8 cellular contexts compared by ENCODE assay signal in genomic region chr9:37290881-37291485, GRCh38.
DNase-seq lines count a peak whose midpoint lies in the region; ATAC-seq and TF ChIP-seq lines count a peak whose summit lies in the region.

No MANE protein-coding gene starts in this region.

- TF ChIP-seq CTCF in natural killer cell (IDR thresholded peaks at IDR 0.05): no peak
- TF ChIP-seq CTCF in RWPE2 (IDR thresholded peaks at IDR 0.05; ENCODE audit: poor library complexity, severe bottlenecking): no peak

- H3K36me3 ChIP-seq in RWPE2 (ENCODE audit: low read depth) (no peaks in the 10 kb centered on the region), H7 (replicated peaks; ENCODE audit: control insufficient read depth, insufficient read depth, low read length) (no peaks in the 10 kb centered on the region; the same call in 1 of the 2 replicates)

- peak overlapping the region; percentile 45 to 59 for H3K27ac Mint-ChIP-seq in natural killer cell treated with Interleukin-12 subunit alpha and Interleukin-12 subunit beta and Interleukin-15 and Interleukin-18, amount 100 ng/mL, for 72 hours
- H3K27ac Mint-ChIP-seq in natural killer cell: no peak overlapping the region

- H3K4me3 ChIP-seq in RWPE2 (ENCODE audit: severe bottlenecking) (peak overlapping the region; percentile 26), H7 (ENCODE audit: insufficient read depth, low read depth, low read length) (no peak overlapping the region)

- no peaks in the 10 kb centered on the region for H3K27me3 Mint-ChIP-seq in natural killer cell treated with Interleukin-12 subunit alpha and Interleukin-12 subunit beta and Interleukin-15 and Interleukin-18, amount 100 ng/mL, for 72 hours
- H3K27me3 Mint-ChIP-seq in natural killer cell (ENCODE audit: low read depth in 2 of 2): no peaks in the 10 kb centered on the region

- H3K4me1 ChIP-seq in RWPE2 (ENCODE audit: insufficient read depth, poor library complexity, severe bottlenecking): peaks cover 32% of the 10 kb centered on the region

- no peaks in the 10 kb centered on the region for H3K9me3 ChIP-seq in RWPE2 (ENCODE audit: severe bottlenecking)

- H3K27me3 ChIP-seq in RWPE2 (ENCODE audit: insufficient read depth, poor library complexity, severe bottlenecking) (no peaks in the 10 kb centered on the region), H7 (ENCODE audit: control insufficient read depth, insufficient read depth, low read length) (no peaks in the 10 kb centered on the region)

- intact Hi-C loops in natural killer cell (cut with micrococcal nuclease): no loop called here

- peak; percentile 80 to 81 for ATAC-seq in natural killer cell treated with Interleukin-12 subunit alpha and Interleukin-12 subunit beta and Interleukin-15 and Interleukin-18, amount 100 ng/mL, for 72 hours
- ATAC-seq in natural killer cell: no peak
- peak; percentile 77 for ATAC-seq in RWPE2 (ENCODE audit: low read depth)
- ATAC-seq in GM21786 (IDR thresholded peaks at IDR 0.05; ENCODE audit: unreplicated experiment): no peak

- no peak for DNase-seq in natural killer cell treated with Interleukin-12 subunit alpha and Interleukin-12 subunit beta and Interleukin-15 and Interleukin-18, amount 100 ng/mL, for 72 hours (ENCODE audit: low spot score)
- DNase-seq in natural killer cell (no peak), RWPE2 (ENCODE audit: low spot score) (no peak), fibroblast of gingiva (ENCODE audit: low read depth) (peak; percentile 75), H7 (no peak)
- no peak for DNase-seq in stimulated activated CD4-positive, alpha-beta T cell treated with anti-CD3 and anti-CD28 coated beads, Interleukin-4, amount 100 ng/mL, for 1 hour
- DNase-seq in stimulated activated CD4-positive, alpha-beta T cell treated with anti-CD3 and anti-CD28 coated beads, Interleukin-4, amount 100 ng/mL, for 24 hours: no peak

- H3K36me3 Mint-ChIP-seq in natural killer cell treated with Interleukin-12 subunit alpha and Interleukin-12 subunit beta and Interleukin-15 and Interleukin-18, amount 100 ng/mL, for 72 hours: no peaks in the 10 kb centered on the region
- H3K36me3 Mint-ChIP-seq in natural killer cell: no peaks in the 10 kb centered on the region

- H3K4me3 Mint-ChIP-seq in natural killer cell treated with Interleukin-12 subunit alpha and Interleukin-12 subunit beta and Interleukin-15 and Interleukin-18, amount 100 ng/mL, for 72 hours: peak overlapping the region; percentile 43
- H3K4me3 Mint-ChIP-seq in natural killer cell: no peak overlapping the region

- H3K9me3 Mint-ChIP-seq in natural killer cell treated with Interleukin-12 subunit alpha and Interleukin-12 subunit beta and Interleukin-15 and Interleukin-18, amount 100 ng/mL, for 72 hours: no peaks in the 10 kb centered on the region
- H3K9me3 Mint-ChIP-seq in natural killer cell: no peaks in the 10 kb centered on the region

- peaks cover 17 to 23% of the 10 kb centered on the region in 2 donors for H3K4me1 Mint-ChIP-seq in natural killer cell treated with Interleukin-12 subunit alpha and Interleukin-12 subunit beta and Interleukin-15 and Interleukin-18, amount 100 ng/mL, for 72 hours (ENCODE audit: low read depth in 2 of 2)
- peaks cover 29 to 38% of the 10 kb centered on the region in 2 donors for H3K4me1 Mint-ChIP-seq in natural killer cell

- H3K27ac ChIP-seq in RWPE2 (ENCODE audit: poor library complexity, severe bottlenecking): peak overlapping the region; percentile 89

Comparison
In these comparisons a context has a peak if more than half of its experiments do, and no peak if none do; other contexts are left out.
1. ATAC-seq: peak in natural killer cell treated with Interleukin-12 subunit alpha and Interleukin-12 subunit beta and Interleukin-15 and Interleukin-18, amount 100 ng/mL, for 72 hours (2 of 2) and RWPE2 (single experiment); none in natural killer cell (0 of 3) and GM21786 (single experiment).
2. H3K27ac Mint-ChIP-seq: peak in natural killer cell treated with Interleukin-12 subunit alpha and Interleukin-12 subunit beta and Interleukin-15 and Interleukin-18, amount 100 ng/mL, for 72 hours (2 of 2); none in natural killer cell (0 of 2).